Comparison of ENCODE assay signal across 23 cellular contexts in genomic region chr2:96083064-96083889, GRCh38. TPM values are rescaled to one million over a fixed set of nuclear protein-coding genes. Genes with fewer than 3 reads are reported as not detected.
DNase-seq lines count a peak whose midpoint lies in the region; ATAC-seq, FAIRE-seq and TF ChIP-seq lines count a peak whose summit lies in the region.
"Had no signal": no experiment of that assay in that cellular context is flagged by ENCODE, and none has a peak within 500 bp of the region (broad histone marks: within the 10 kb centered on the region; RNA-seq: fewer than 3 reads in every experiment).

No MANE protein-coding gene starts in this region.

- 31% methylated on average over 3 of the region's 9 CpGs for WGBS in HepG2 (ENCODE audit: low lambda C conversion rate)

- no peak overlapping the region for H3K4me2 ChIP-seq in HepG2 (ENCODE audit: low read depth, low read length)

- TF ChIP-seq EP300 in HepG2 (IDR thresholded peaks at IDR 0.05; ENCODE audit: low read depth in 2 of 2, low read length in 2 of 2) (no peak), HepG2 (CRISPR knock-in tag; IDR thresholded peaks at IDR 0.05; ENCODE audit: borderline replicate concordance) (no peak)

- TF ChIP-seq POLR2A in HepG2 (IDR thresholded peaks at IDR 0.05; ENCODE audit: insufficient read depth in 1 of 2, low read depth in 2 of 2, low read length in 2 of 2) (no peak), erythroblast (IDR thresholded peaks at IDR 0.05; ENCODE audit: low read length) (no peak)

- peak; percentile 2 for DNase-seq in WTC11 (ENCODE audit: low spot score)
- DNase-seq in HepG2 (ENCODE audit: low spot score) = no peak
- peak; percentile 11 for DNase-seq in stimulated activated CD8-positive, alpha-beta memory T cell treated with anti-CD3 and anti-CD28 coated beads, Interleukin-4, amount 100 ng/mL, for 48 hours
- no peak for DNase-seq in erythroblast (lab: John Stamatoyannopoulos, UW)
- no peak for DNase-seq in NCI-H1105 treated with DMSO at 0.1 percent for 48 hours (lab: John Stamatoyannopoulos, UW)
- DNase-seq in NCI-H345 (lab: John Stamatoyannopoulos, UW) = no peak
- DNase-seq: activated CD4-positive, alpha-beta T cell treated with anti-CD3 and anti-CD28 coated beads for 36 hours; AML-193; Caco-2; EL; H9; midbrain; NCI-H510A treated with DMSO at 0.1 percent for 48 hours; T1000 had no signal

- BruUV-seq in HepG2 (replicated peaks; lab: Mats Ljungman, UMichigan) = no TSS peak

- no peaks in the 10 kb centered on the region for H3K4me1 Mint-ChIP-seq in WTC11
- H3K4me1 Mint-ChIP-seq: activated naive CD4-positive, alpha-beta T cell treated with anti-CD3 and anti-CD28 coated beads, Interleukin-2, amount 10 ng/mL, durations not matched to agents 7 days and 5 days; H9 had no signal

- H3K27me3 Mint-ChIP-seq in WTC11 (ENCODE audit: low read depth) = no peaks in the 10 kb centered on the region

- TF ChIP-seq RAD21 in HepG2 (CRISPR knock-in tag; IDR thresholded peaks at IDR 0.05) = no peak

- H4K20me1 ChIP-seq in HepG2 (ENCODE audit: insufficient read depth, low read length) = no peaks in the 10 kb centered on the region

- no peak overlapping the region for H3K9ac ChIP-seq in HepG2 (ENCODE audit: insufficient read depth, low read depth, low read length)

- no peak overlapping the region for H3K27ac Mint-ChIP-seq in WTC11
- H3K27ac Mint-ChIP-seq: activated CD4-positive, alpha-beta T cell treated with anti-CD3 and anti-CD28 coated beads for 36 hours; activated naive CD4-positive, alpha-beta T cell treated with anti-CD3 and anti-CD28 coated beads, Interleukin-2, amount 10 ng/mL, durations not matched to agents 7 days and 5 days; H9 had no signal

- no peak overlapping the region for H3K4me3 Mint-ChIP-seq in WTC11
- H3K4me3 Mint-ChIP-seq: activated CD4-positive, alpha-beta T cell treated with anti-CD3 and anti-CD28 coated beads for 36 hours; activated naive CD4-positive, alpha-beta T cell treated with anti-CD3 and anti-CD28 coated beads, Interleukin-2, amount 10 ng/mL, durations not matched to agents 7 days and 5 days; H9 had no signal

- no peaks in the 10 kb centered on the region for H3K79me2 ChIP-seq in HepG2 (ENCODE audit: insufficient read depth, low read length)

- intact Hi-C loops in HepG2 (cut with micrococcal nuclease; ENCODE audit: unreplicated experiment) = no loop called here

- H3K36me3 Mint-ChIP-seq in WTC11 = no peaks in the 10 kb centered on the region
- H3K36me3 Mint-ChIP-seq: activated naive CD4-positive, alpha-beta T cell treated with anti-CD3 and anti-CD28 coated beads, Interleukin-2, amount 10 ng/mL, durations not matched to agents 7 days and 5 days had no signal

- H2AFZ ChIP-seq in HepG2 (ENCODE audit: low read length) = no peak overlapping the region

- H3K9me3 Mint-ChIP-seq in WTC11 = peaks cover 10% of the 10 kb centered on the region
- H3K9me3 Mint-ChIP-seq: activated naive CD4-positive, alpha-beta T cell treated with anti-CD3 and anti-CD28 coated beads, Interleukin-2, amount 10 ng/mL, durations not matched to agents 7 days and 5 days had no signal

- no peak overlapping the region for H3K27ac ChIP-seq in HepG2 (ENCODE audit: extremely low read length, insufficient read depth, low read length)

- no peaks in the 10 kb centered on the region for H3K36me3 ChIP-seq in HepG2 (replicated peaks in 1 of 2; ENCODE audit: control insufficient read depth in 1 of 2, insufficient read depth in 2 of 2, low read length in 2 of 2)

- ATAC-seq in WTC11 = no peak
- peak; percentile 38 for ATAC-seq in esophagus mucosa
- peak; percentile 39 for ATAC-seq in HepG2
- ATAC-seq: activated CD4-positive, alpha-beta T cell treated with anti-CD3 and anti-CD28 coated beads for 36 hours; SK-N-SH treated with all-trans-retinoic acid at 6 μM for 48 hours had no signal

- no peaks in the 10 kb centered on the region for H3K4me1 ChIP-seq in HepG2 (ENCODE audit: insufficient read depth, low read length)
- H3K4me1 ChIP-seq: Caco-2 had no signal

- H3K27me3 ChIP-seq in HepG2 (ENCODE audit: control insufficient read depth in 1 of 2, insufficient read depth in 2 of 2, low read length in 2 of 2) = peaks cover 8 to 12% of the 10 kb centered on the region in 2 experiments; a peak in 4 of 5 replicates

- no peak for FAIRE-seq in HepG2 (lab: Jason Lieb, UNC)
- FAIRE-seq: colon had no signal

- in situ Hi-C loops in HepG2 (cut with HindIII; ENCODE audit: extremely low pct_ligation_motif_present, low pct_unique_long_range_greater_than_20kb) = no loop called here

- TF ChIP-seq CTCF in WTC11 (IDR thresholded peaks at IDR 0.05) = no peak
- TF ChIP-seq CTCF in HepG2 (CRISPR knock-in tag; IDR thresholded peaks at IDR 0.05) = no peak

- POLR2A ChIA-PET in WTC11 (lab: Charles Lee) = no interaction called here
- POLR2A ChIA-PET in HepG2 (lab: Yijun Ruan, JAX) = no interaction called here

- no peaks in the 10 kb centered on the region for H3K9me3 ChIP-seq in HepG2 (ENCODE audit: low read length)
- H3K9me3 ChIP-seq: Caco-2 had no signal

- H3K4me3 ChIP-seq in HepG2 (replicated peaks in 1 of 3; ENCODE audit: insufficient read depth in 1 of 3, low read depth in 2 of 3, low read length in 3 of 3) = no peak overlapping the region

- CTCF ChIA-PET in WTC11 (lab: Charles Lee) = interaction anchor here (0.8 to 1.2 kb wide), 3 partner anchors 34 to 91 kb away, joined by 3 to 6 read pairs (median 3); no protein-coding TSS in a partner anchor
- CTCF ChIA-PET in HepG2 (lab: Yijun Ruan, JAX; ENCODE audit: low intra/inter-chr PET ratio, low total read pairs) = no interaction called here

RNA-seq across cellular contexts. Expression of gene ADRA2B, which starts 33.1 kb away (rescaled TPM):
- total RNA-seq in WTC11 (2021) (4.7 to 6.3 TPM (median 5.8 TPM) in 3 replicates), esophagus mucosa (not detected), HepG2 (2016; rRNA removed; fragmentation: Illumina TruSeq; extraction: Trizol) (not detected in 2 replicates)
- not detected in 2 replicates for total RNA-seq in HepG2 (2016; cell fraction: cytosol; rRNA removed; fragmentation: Illumina TruSeq; extraction: Trizol; ENCODE audit: low read depth)
- not detected in 2 replicates for total RNA-seq in HepG2 (2016; cell fraction: insoluble cytoplasmic fraction; rRNA removed; fragmentation: Illumina TruSeq; extraction: Trizol)
- total RNA-seq in HepG2 (2016; cell fraction: membrane; rRNA removed; fragmentation: Illumina TruSeq; extraction: Trizol) = not detected in 2 replicates
- not detected in 2 replicates for total RNA-seq in HepG2 (2016; cell fraction: nucleus; rRNA removed; fragmentation: Illumina TruSeq; extraction: Trizol)
- not detected in 2 replicates for polyA plus RNA-seq in HepG2 (2011; rRNA removed)
- not detected in 2 replicates for polyA plus RNA-seq in HepG2 (2011; cell fraction: cytosol; rRNA removed)
- polyA plus RNA-seq in HepG2 (2011; cell fraction: nucleus; rRNA removed) = 0.10 TPM in 1 of 2 replicates, not detected in the other
- polyA plus RNA-seq in HepG2 (2012) = not detected in 2 replicates
- polyA plus RNA-seq in HepG2 (2016; cell fraction: cytosol; fragmentation: Illumina TruSeq; extraction: Trizol; ENCODE audit: low read depth) = not detected in 2 replicates
- not detected in 2 replicates for polyA plus RNA-seq in HepG2 (2016; cell fraction: insoluble cytoplasmic fraction; fragmentation: Illumina TruSeq; extraction: Trizol; ENCODE audit: low read depth)
- not detected in 2 replicates for polyA plus RNA-seq in HepG2 (2016; cell fraction: membrane; fragmentation: Illumina TruSeq; extraction: Trizol; ENCODE audit: low read depth)
- not detected in 2 replicates for polyA plus RNA-seq in HepG2 (2016; cell fraction: nucleus; fragmentation: Illumina TruSeq; extraction: Trizol; ENCODE audit: insufficient read depth, low read depth)
- polyA minus RNA-seq in HepG2 (2011; rRNA and poly(A)+ RNA removed; ENCODE audit: low replicate concordance) = 0.07 TPM in 1 of 2 replicates, not detected in the other
- not detected in 2 replicates for polyA minus RNA-seq in HepG2 (2011; cell fraction: cytosol; rRNA and poly(A)+ RNA removed)
- not detected in 2 replicates for polyA minus RNA-seq in HepG2 (2011; cell fraction: nucleus; rRNA and poly(A)+ RNA removed)
- total RNA-seq: fibroblast of villous mesenchyme, pulmonary artery endothelial cell, RPMI7951 had no signal
- polyA plus RNA-seq: neural cell had no signal

RNA-seq across cellular contexts. Expression of gene GPAT2, which starts 48.6 kb away (rescaled TPM):
- 0.20 to 0.66 TPM (median 0.55 TPM) in 3 replicates for total RNA-seq in WTC11 (2021)
- 0.44 TPM for total RNA-seq in esophagus mucosa
- total RNA-seq in HepG2 (2016; rRNA removed; fragmentation: Illumina TruSeq; extraction: Trizol) = not detected in 2 replicates
- total RNA-seq in HepG2 (2016; cell fraction: cytosol; rRNA removed; fragmentation: Illumina TruSeq; extraction: Trizol; ENCODE audit: low read depth) = not detected in 2 replicates
- not detected in 2 replicates for total RNA-seq in HepG2 (2016; cell fraction: insoluble cytoplasmic fraction; rRNA removed; fragmentation: Illumina TruSeq; extraction: Trizol)
- not detected in 2 replicates for total RNA-seq in HepG2 (2016; cell fraction: membrane; rRNA removed; fragmentation: Illumina TruSeq; extraction: Trizol)
- not detected in 2 replicates for total RNA-seq in HepG2 (2016; cell fraction: nucleus; rRNA removed; fragmentation: Illumina TruSeq; extraction: Trizol)
- polyA plus RNA-seq in HepG2 (2011; rRNA removed) = not detected in 2 replicates
- polyA plus RNA-seq in HepG2 (2011; cell fraction: cytosol; rRNA removed) = not detected in 2 replicates
- not detected in 2 replicates for polyA plus RNA-seq in HepG2 (2011; cell fraction: nucleus; rRNA removed)
- not detected in 2 replicates for polyA plus RNA-seq in HepG2 (2012)
- polyA plus RNA-seq in HepG2 (2016; cell fraction: cytosol; fragmentation: Illumina TruSeq; extraction: Trizol; ENCODE audit: low read depth) = not detected in 2 replicates
- polyA plus RNA-seq in HepG2 (2016; cell fraction: insoluble cytoplasmic fraction; fragmentation: Illumina TruSeq; extraction: Trizol; ENCODE audit: low read depth) = not detected in 2 replicates
- polyA plus RNA-seq in HepG2 (2016; cell fraction: membrane; fragmentation: Illumina TruSeq; extraction: Trizol; ENCODE audit: low read depth) = not detected in 2 replicates
- polyA plus RNA-seq in HepG2 (2016; cell fraction: nucleus; fragmentation: Illumina TruSeq; extraction: Trizol; ENCODE audit: insufficient read depth, low read depth) = not detected in 2 replicates
- not detected in 2 replicates for polyA minus RNA-seq in HepG2 (2011; rRNA and poly(A)+ RNA removed; ENCODE audit: low replicate concordance)
- polyA minus RNA-seq in HepG2 (2011; cell fraction: cytosol; rRNA and poly(A)+ RNA removed) = not detected in 2 replicates
- polyA minus RNA-seq in HepG2 (2011; cell fraction: nucleus; rRNA and poly(A)+ RNA removed) = not detected in 2 replicates
- total RNA-seq: Caco-2, RPMI7951 had no signal
- polyA plus RNA-seq: neural cell had no signal

RNA-seq across cellular contexts. Expression of gene ASTL, which starts 55.0 kb away (rescaled TPM):
- total RNA-seq in WTC11 (2021) = 0.69 to 1.4 TPM (median 0.79 TPM) in 3 replicates
- total RNA-seq in esophagus mucosa = 0.28 TPM
- not detected in 2 replicates for total RNA-seq in HepG2 (2016; rRNA removed; fragmentation: Illumina TruSeq; extraction: Trizol)
- not detected in 2 replicates for total RNA-seq in HepG2 (2016; cell fraction: cytosol; rRNA removed; fragmentation: Illumina TruSeq; extraction: Trizol; ENCODE audit: low read depth)
- total RNA-seq in HepG2 (2016; cell fraction: insoluble cytoplasmic fraction; rRNA removed; fragmentation: Illumina TruSeq; extraction: Trizol) = not detected in 2 replicates
- not detected in 2 replicates for total RNA-seq in HepG2 (2016; cell fraction: membrane; rRNA removed; fragmentation: Illumina TruSeq; extraction: Trizol)
- total RNA-seq in HepG2 (2016; cell fraction: nucleus; rRNA removed; fragmentation: Illumina TruSeq; extraction: Trizol) = not detected in 2 replicates
- not detected in 2 replicates for polyA plus RNA-seq in HepG2 (2011; rRNA removed)
- polyA plus RNA-seq in HepG2 (2011; cell fraction: cytosol; rRNA removed) = not detected in 2 replicates
- polyA plus RNA-seq in HepG2 (2011; cell fraction: nucleus; rRNA removed) = not detected in 2 replicates
- not detected in 2 replicates for polyA plus RNA-seq in HepG2 (2012)
- not detected in 2 replicates for polyA plus RNA-seq in HepG2 (2016; cell fraction: cytosol; fragmentation: Illumina TruSeq; extraction: Trizol; ENCODE audit: low read depth)
- polyA plus RNA-seq in HepG2 (2016; cell fraction: insoluble cytoplasmic fraction; fragmentation: Illumina TruSeq; extraction: Trizol; ENCODE audit: low read depth) = not detected in 2 replicates
- polyA plus RNA-seq in HepG2 (2016; cell fraction: membrane; fragmentation: Illumina TruSeq; extraction: Trizol; ENCODE audit: low read depth) = not detected in 2 replicates
- polyA plus RNA-seq in HepG2 (2016; cell fraction: nucleus; fragmentation: Illumina TruSeq; extraction: Trizol; ENCODE audit: insufficient read depth, low read depth) = not detected in 2 replicates
- 1.6 TPM in 1 of 2 replicates, not detected in the other for polyA minus RNA-seq in HepG2 (2011; rRNA and poly(A)+ RNA removed; ENCODE audit: low replicate concordance)
- not detected in 2 replicates for polyA minus RNA-seq in HepG2 (2011; cell fraction: cytosol; rRNA and poly(A)+ RNA removed)
- polyA minus RNA-seq in HepG2 (2011; cell fraction: nucleus; rRNA and poly(A)+ RNA removed) = not detected in 2 replicates
- total RNA-seq: fibroblast of villous mesenchyme, kidney epithelial cell, pulmonary artery endothelial cell, RPMI7951 had no signal
- polyA plus RNA-seq: neural cell had no signal

Comparison
In these comparisons a context has a peak if more than half of its experiments do, and no peak if none do; other contexts are left out.
1. DNase-seq: peak in WTC11 (single experiment) and stimulated activated CD8-positive, alpha-beta memory T cell treated with anti-CD3 and anti-CD28 coated beads, Interleukin-4, amount 100 ng/mL, for 48 hours (single experiment); none in HepG2 (single experiment), erythroblast (0 of 2), NCI-H1105 treated with DMSO at 0.1 percent for 48 hours (single experiment) and NCI-H345 (single experiment).